ENCODE assay signal across 10 cellular contexts in genomic region chr5:141597394-141597793, GRCh38. TPM values are rescaled to one million over a fixed set of nuclear protein-coding genes. Genes with fewer than 3 reads are reported as not detected.
DNase-seq lines count a peak whose midpoint lies in the region; ATAC-seq and TF ChIP-seq lines count a peak whose summit lies in the region.
"Had no signal": no experiment of that assay in that cellular context is flagged by ENCODE, and none has a peak within 500 bp of the region (broad histone marks: within the 10 kb centered on the region; RNA-seq: fewer than 3 reads in every experiment).

No MANE protein-coding gene starts in this region.

- TF ChIP-seq CTCF in OCI-LY7 (conservative IDR thresholded peaks at IDR 0.05; ENCODE audit: low read length): no peak

- H4K20me1 ChIP-seq in BLaER1 (peaks cover 51% of the 10 kb centered on the region), OCI-LY7 (ENCODE audit: insufficient read depth, low read length) (no peaks in the 10 kb centered on the region)

- DNase-seq in DMS53 treated with DMSO at 0.1 percent for 48 hours (lab: John Stamatoyannopoulos, UW; ENCODE audit: unreplicated experiment): peak; percentile 2
- DNase-seq in OCI-LY7 (ENCODE audit: low spot score): peak; percentile 17
- no peak for DNase-seq in cortex of kidney (lab: John Stamatoyannopoulos, UW)
- DNase-seq in SHP77 (lab: John Stamatoyannopoulos, UW): no peak
- DNase-seq in NCI-H2227 treated with DMSO at 0.1 percent for 48 hours (lab: John Stamatoyannopoulos, UW): no peak
- DNase-seq: NK-92 treated with Interleukin-12 subunit alpha and Interleukin-12 subunit beta, amount 100 ng/mL, for 24 hours; tibial artery had no signal

- H3K4me3 ChIP-seq in BLaER1 (no peak overlapping the region), OCI-LY7 (ENCODE audit: low read depth, low read length, poor library complexity, severe bottlenecking) (no peak overlapping the region), esophagus (ENCODE audit: low read depth in 1 of 2, low read length in 2 of 2) (no peak overlapping the region)
- H3K4me3 ChIP-seq: tibial artery had no signal

- ATAC-seq in HG03039 (IDR thresholded peaks at IDR 0.05; ENCODE audit: unreplicated experiment): no peak

- H3K9ac ChIP-seq in BLaER1: no peak overlapping the region

- 0 out of 2 replicates have a peak overlapping the region, but pooled peaks have one; percentile 24 for H3K27ac ChIP-seq in BLaER1
- no peak overlapping the region for H3K27ac ChIP-seq in OCI-LY7 (ENCODE audit: low read depth, low read length, poor library complexity, severe bottlenecking)
- peak overlapping the region; percentile 40 to 52 for H3K27ac ChIP-seq in esophagus (ENCODE audit: low read depth in 2 of 2, low read length in 1 of 2)
- H3K27ac ChIP-seq: tibial artery had no signal

- H3K36me3 ChIP-seq in BLaER1 (peaks cover 47% of the 10 kb centered on the region), OCI-LY7 (ENCODE audit: insufficient read depth, low read length) (peaks cover 26% of the 10 kb centered on the region), esophagus (ENCODE audit: control insufficient read depth in 2 of 2, insufficient read depth in 2 of 2, low read length in 1 of 2) (peaks cover 0 to 3% of the 10 kb centered on the region in 2 donors)

- POLR2A ChIA-PET in OCI-LY7 (lab: Charles Lee): interaction anchor here (0.7 to 2.1 kb wide), 6 partner anchors 9 to 72 kb away, joined by 3 to 14 read pairs (median 4); no protein-coding TSS in a partner anchor

- H3K9me3 ChIP-seq in BLaER1 (peaks cover 18% of the 10 kb centered on the region; the same call in 1 of the 2 replicates), OCI-LY7 (ENCODE audit: low read length) (no peaks in the 10 kb centered on the region), esophagus (ENCODE audit: control insufficient read depth in 2 of 2, insufficient read depth in 1 of 2, low read depth in 1 of 2, low read length in 1 of 2) (no peaks in the 10 kb centered on the region)
- H3K9me3 ChIP-seq: tibial artery had no signal

- BruUV-seq in OCI-LY7 (replicated peaks; lab: Mats Ljungman, UMichigan): no TSS peak

- CTCF ChIA-PET in OCI-LY7 (lab: Charles Lee; ENCODE audit: unreplicated experiment): no interaction called here

- peaks cover 57% of the 10 kb centered on the region for H3K79me2 ChIP-seq in OCI-LY7 (ENCODE audit: insufficient read depth, low read depth, low read length)

- H3K4me2 ChIP-seq in BLaER1 (peak overlapping the region; percentile 39; the same call in 1 of the 2 replicates), OCI-LY7 (ENCODE audit: low read length) (no peak overlapping the region)

- WGBS in esophagus, 2 donors: 54 to 57% methylated on average over 2 of the region's 2 CpGs

- H2AFZ ChIP-seq in OCI-LY7 (ENCODE audit: low read length): no peak overlapping the region

- no peaks in the 10 kb centered on the region for H3K27me3 ChIP-seq in BLaER1
- no peaks in the 10 kb centered on the region for H3K27me3 ChIP-seq in esophagus (ENCODE audit: control insufficient read depth in 1 of 2, insufficient read depth in 2 of 2, low read length in 2 of 2)
- H3K27me3 ChIP-seq: tibial artery had no signal

- intact Hi-C loops in OCI-LY7 (cut with micrococcal nuclease; ENCODE audit: unreplicated experiment): no loop called here

- H3K4me1 ChIP-seq in BLaER1 (peaks cover 76% of the 10 kb centered on the region), OCI-LY7 (ENCODE audit: insufficient read depth, low read length, poor library complexity, severe bottlenecking) (peaks cover 23% of the 10 kb centered on the region), esophagus (ENCODE audit: control insufficient read depth in 2 of 2, insufficient read depth in 2 of 2, low read length in 1 of 2) (no peaks in the 10 kb centered on the region)

- H3K9me2 ChIP-seq in OCI-LY7 (ENCODE audit: insufficient read depth, low read length): no peaks in the 10 kb centered on the region

RNA-seq across cellular contexts. Expression of gene DIAPH1, which starts 21.4 kb away (rescaled TPM):
- total RNA-seq in OCI-LY7 (2014; rRNA removed; shearing (Covaris generic)): 64.9 and 78.8 TPM in 2 replicates
- total RNA-seq in OCI-LY7 (2022): 143 and 174 TPM in 2 replicates
- polyA plus RNA-seq in esophagus: 10 to 100 TPM; 84.2 to 84.5 TPM

RNA-seq across cellular contexts. Expression of gene HDAC3, which starts 39.3 kb away (rescaled TPM):
- 78.8 and 85.4 TPM in 2 replicates for total RNA-seq in OCI-LY7 (2014; rRNA removed; shearing (Covaris generic))
- total RNA-seq in OCI-LY7 (2022): 83.6 and 85.3 TPM in 2 replicates
- 10 to 100 TPM; 38.9 to 46.3 TPM for polyA plus RNA-seq in esophagus

RNA-seq across cellular contexts. Expression of gene RELL2, which starts 39.4 kb away (rescaled TPM):
- total RNA-seq in OCI-LY7 (2014; rRNA removed; shearing (Covaris generic)): 28.0 and 29.8 TPM in 2 replicates
- total RNA-seq in OCI-LY7 (2022): 37.9 and 43.1 TPM in 2 replicates
- polyA plus RNA-seq in esophagus: 1 to 10 TPM; 6.3 to 6.7 TPM

RNA-seq across cellular contexts. Expression of gene FCHSD1, which starts 53.8 kb away (rescaled TPM):
- total RNA-seq in OCI-LY7 (2014; rRNA removed; shearing (Covaris generic)): 31.9 and 49.0 TPM in 2 replicates
- 55.3 and 60.8 TPM in 2 replicates for total RNA-seq in OCI-LY7 (2022)
- polyA plus RNA-seq in esophagus: 10 to 100 TPM; 10.3 to 16.2 TPM

Comparison
In these comparisons a context has a peak if more than half of its experiments do, and no peak if none do; other contexts are left out.
1. DNase-seq: peak in DMS53 treated with DMSO at 0.1 percent for 48 hours (single experiment) and OCI-LY7 (single experiment); none in cortex of kidney (single experiment), SHP77 (0 of 2) and NCI-H2227 treated with DMSO at 0.1 percent for 48 hours (single experiment).